Comparison of ENCODE assay signal across 17 cellular contexts in genomic region chrX:19829817-19830216, GRCh38. TPM values are rescaled to one million over a fixed set of nuclear protein-coding genes. Genes with fewer than 3 reads are reported as not detected.
DNase-seq lines count a peak whose midpoint lies in the region; TF ChIP-seq lines count a peak whose summit lies in the region.
"Had no signal": no experiment of that assay in that cellular context is flagged by ENCODE, and none has a peak within 500 bp of the region (broad histone marks: within the 10 kb centered on the region; RNA-seq: fewer than 3 reads in every experiment).

No MANE protein-coding gene starts in this region.

- in situ Hi-C loops in brain microvascular endothelial cell (cut with HindIII; ENCODE audit: low pct_ligation_motif_present, low sequenced_read_pairs) = no loop called here

- no peak overlapping the region for H3K4me3 ChIP-seq in brain microvascular endothelial cell (ENCODE audit: low read depth, low read length)
- H3K4me3 ChIP-seq in esophagus muscularis mucosa = no peak overlapping the region
- no peak overlapping the region for H3K4me3 ChIP-seq in lower leg skin (ENCODE audit: low read depth, poor library complexity, severe bottlenecking)
- H3K4me3 ChIP-seq: GM23338 had no signal

- TF ChIP-seq CTCF in brain microvascular endothelial cell (IDR thresholded peaks at IDR 0.05; ENCODE audit: low read depth, low read length, missing control alignments) = no peak
- TF ChIP-seq CTCF in esophagus muscularis mucosa (IDR thresholded peaks at IDR 0.05) = no peak
- TF ChIP-seq CTCF in lower leg skin (IDR thresholded peaks at IDR 0.05) = no peak

- TF ChIP-seq EP300 in esophagus muscularis mucosa (IDR thresholded peaks at IDR 0.05) = no peak

- H3K27ac ChIP-seq in brain microvascular endothelial cell (no peak overlapping the region), esophagus muscularis mucosa (replicated peaks in 1 of 4) (no peak overlapping the region)

- intact Hi-C loops in cardiac septum (cut with DNase I) = no loop called here
- intact Hi-C loops in esophagus muscularis mucosa (cut with DNase I) = no loop called here
- intact Hi-C loops in lower leg skin (cut with DNase I; ENCODE audit: low total_unique reads) = no loop called here

- DNase-seq in activated CD8-positive, alpha-beta memory T cell treated with anti-CD3 and anti-CD28 coated beads for 24 hours = peak; percentile 44
- no peak for DNase-seq in activated CD8-positive, alpha-beta memory T cell treated with anti-CD3 and anti-CD28 coated beads, Interleukin-2, amount 50 U/mL, for 4 hours
- DNase-seq in UCSD-AML1 (lab: John Stamatoyannopoulos, UW; ENCODE audit: unreplicated experiment) (peak; percentile 32), erythroblast (lab: John Stamatoyannopoulos, UW) (peak; percentile 56 to 71), cardiac septum (ENCODE audit: low spot score) (no peak), brain microvascular endothelial cell (no peak), esophagus muscularis mucosa (ENCODE audit: extremely low spot score) (no peak), lower leg skin (ENCODE audit: low spot score in 2 of 2) (no peak)
- DNase-seq: 8988T, COR-L47, EL, MM.1S, NCI-H1694 treated with DMSO at 0.1 percent for 48 hours, NCI-H510A, NCI-H748 treated with DMSO at 0.1 percent for 48 hours, Right ventricle myocardium superior had no signal

- H3K27me3 ChIP-seq in brain microvascular endothelial cell (replicated peaks) (no peaks in the 10 kb centered on the region), esophagus muscularis mucosa (no peaks in the 10 kb centered on the region)

- no peaks in the 10 kb centered on the region for H3K9me3 ChIP-seq in esophagus muscularis mucosa

- no peak for TF ChIP-seq POLR2A in erythroblast (IDR thresholded peaks at IDR 0.05; ENCODE audit: low read length)
- TF ChIP-seq POLR2A in esophagus muscularis mucosa (IDR thresholded peaks at IDR 0.05; ENCODE audit: low read depth) = no peak
- TF ChIP-seq POLR2A in lower leg skin (IDR thresholded peaks at IDR 0.05) = no peak

- H3K36me3 ChIP-seq in brain microvascular endothelial cell (replicated peaks) = no peaks in the 10 kb centered on the region
- peaks cover 0 to 2% (median 0%) of the 10 kb centered on the region in 4 donors for H3K36me3 ChIP-seq in esophagus muscularis mucosa

- WGBS in esophagus muscularis mucosa = 68% methylated on average over 6 of the region's 6 CpGs
- 71 to 82% methylated on average over 6 of the region's 6 CpGs for WGBS in lower leg skin, 2 donors

- no peaks in the 10 kb centered on the region for H3K4me1 ChIP-seq in esophagus muscularis mucosa

RNA-seq across cellular contexts. Expression of gene SH3KBP1, which starts 57.6 kb away (rescaled TPM):
- total RNA-seq in cardiac septum (13.3 TPM), esophagus muscularis mucosa (10 to 100 TPM; 10.4 to 14.2 (median 11.7) TPM), lower leg skin (10 to 100 TPM; 10.7 to 21.5 (median 15.5) TPM)

Comparison
In these comparisons a context has a peak if more than half of its experiments do, and no peak if none do; other contexts are left out.
1. DNase-seq: peak in activated CD8-positive, alpha-beta memory T cell treated with anti-CD3 and anti-CD28 coated beads for 24 hours (single experiment), UCSD-AML1 (single experiment) and erythroblast (2 of 2); none in activated CD8-positive, alpha-beta memory T cell treated with anti-CD3 and anti-CD28 coated beads, Interleukin-2, amount 50 U/mL, for 4 hours (single experiment), cardiac septum (single experiment), brain microvascular endothelial cell (single experiment), esophagus muscularis mucosa (single experiment) and lower leg skin (0 of 2).